34 cellular contexts compared by ENCODE assay signal in the genomic region with DNA sequence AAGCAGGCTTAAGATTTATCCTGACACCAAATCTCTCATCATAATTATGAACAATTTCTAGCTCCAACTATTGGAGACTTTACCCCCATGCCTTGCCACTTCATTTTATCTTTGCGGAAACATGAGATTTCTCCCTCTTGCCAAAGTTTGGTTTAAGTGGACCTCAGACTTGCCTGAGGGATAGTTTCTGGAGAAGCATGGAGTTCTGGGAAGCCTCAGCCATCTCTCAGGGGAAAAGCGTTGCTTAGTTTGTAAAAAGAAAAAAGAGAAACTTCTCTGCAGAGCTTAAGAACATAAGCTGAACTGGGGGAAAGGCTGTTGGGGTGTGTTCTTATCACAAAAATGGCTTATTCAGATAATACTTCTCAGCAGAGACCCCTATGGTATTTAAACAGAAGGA.
"Had no signal": no experiment of that assay in that cellular context is flagged by ENCODE, and none has a peak within 500 bp of the region (broad histone marks: within the 10 kb centered on the region; RNA-seq: fewer than 3 reads in every experiment).

No MANE protein-coding gene starts in this region.

- H3K4me1 Mint-ChIP-seq: activated CD4-positive, alpha-beta T cell treated with anti-CD3 and anti-CD28 coated beads for 36 hours; activated CD4-positive, alpha-beta T cell treated with anti-CD3 and anti-CD28 coated beads, Interleukin-2, amount 10 ng/mL, durations not matched to agents 7 days and 5 days; brain had no signal

- H3K27ac ChIP-seq: KMS-11, Peyer's patch, RWPE1 had no signal

- H3K36me3 ChIP-seq: Peyer's patch had no signal

- H3K9me3 ChIP-seq: Peyer's patch had no signal

- H3K4me2 ChIP-seq: KMS-11 had no signal

- ATAC-seq: activated CD4-positive, alpha-beta T cell treated with anti-CD3 and anti-CD28 coated beads for 36 hours; activated CD4-positive, CD25-positive, alpha-beta regulatory T cell treated with anti-CD3 and anti-CD28 coated beads, Interleukin-2, amount 50 U/mL, for 24 hours; activated naive CD4-positive, alpha-beta T cell treated with anti-CD3 and anti-CD28 coated beads, Interleukin-2, amount 50 U/mL, for 72 hours; activated T-cell treated with anti-CD3 and anti-CD28 coated beads, Interleukin-2, amount 50 U/mL, for 4 hours; PC-3; Right ventricle myocardium inferior; WTC11 had no signal

- H3K9ac ChIP-seq: KMS-11 had no signal

- DNase-seq: activated CD4-positive, alpha-beta memory T cell treated with anti-CD3 and anti-CD28 coated beads for 36 hours; activated CD4-positive, alpha-beta T cell treated with anti-CD3 and anti-CD28 coated beads for 36 hours; activated CD4-positive, alpha-beta T cell treated with anti-CD3 and anti-CD28 coated beads, Interleukin-2, amount 10 ng/mL, durations not matched to agents 7 days and 5 days; activated CD8-positive, alpha-beta memory T cell treated with anti-CD3 and anti-CD28 coated beads, Interleukin-2, amount 50 U/mL, for 4 hours; activated gamma-delta T cell treated with Interleukin-2 at 50 U/mL for 16 hours; activated naive CD4-positive, alpha-beta T cell treated with anti-CD3 and anti-CD28 coated beads for 36 hours; activated T-cell treated with anti-CD3 and anti-CD28 coated beads for 4 hours; activated T-cell treated with anti-CD3 and anti-CD28 coated beads, Interleukin-2, amount 50 U/mL, for 4 hours; anterior cingulate cortex; central memory CD4-positive, alpha-beta T cell; MM.1S; MV-4-11; NCI-H1092; NCI-H1436 treated with DMSO at 0.1 percent for 48 hours; NCI-H1694 treated with DMSO at 0.1 percent for 48 hours; NCI-H2029; NCI-H345; NCI-H526; NCI-H748 treated with DMSO at 0.1 percent for 48 hours; NK-92 treated with Interleukin-12 subunit alpha and Interleukin-12 subunit beta, amount 100 ng/mL, for 24 hours; PC-3; Peyer's patch; SIG-M5 had no signal

- H3K4me1 ChIP-seq: Peyer's patch had no signal

- H3K27ac Mint-ChIP-seq: activated CD4-positive, alpha-beta memory T cell treated with anti-CD3 and anti-CD28 coated beads for 36 hours; activated CD4-positive, alpha-beta T cell treated with anti-CD3 and anti-CD28 coated beads for 36 hours; activated CD4-positive, alpha-beta T cell treated with anti-CD3 and anti-CD28 coated beads, Interleukin-2, amount 10 ng/mL, durations not matched to agents 7 days and 5 days; activated naive CD4-positive, alpha-beta T cell treated with anti-CD3 and anti-CD28 coated beads for 36 hours; activated naive CD4-positive, alpha-beta T cell treated with anti-CD3 and anti-CD28 coated beads, Interleukin-2, amount 50 U/mL, for 72 hours; activated T-helper 1 cell treated with anti-CD3 and anti-CD28 coated beads, Interleukin-12 subunit alpha, Interleukin-12 subunit beta, Interleukin-2, Interleukin-4 antibody, amounts not matched to agents 30 ng/mL and 10 ng/mL and 1 ng/mL, durations not matched to agents 14 hours and 24 hours and 36 hours; T-helper 1 cell treated with Interleukin-12 subunit alpha and Interleukin-12 subunit beta and Interleukin-4 antibody, amounts not matched to agents 30 μg/mL and 1 μg/mL, for 36 hours; T-helper 2 cell treated with Interferon-gamma antibody and Interleukin-4, amounts not matched to agents 5 μg/mL and 100 μg/mL, for 36 hours; WTC11 had no signal

- H3K36me3 Mint-ChIP-seq: activated CD4-positive, alpha-beta memory T cell treated with anti-CD3 and anti-CD28 coated beads for 36 hours; brain; WTC11 had no signal

- H3K4me3 ChIP-seq: Peyer's patch had no signal

- H3K4me3 Mint-ChIP-seq: activated CD4-positive, alpha-beta memory T cell treated with anti-CD3 and anti-CD28 coated beads for 36 hours; activated CD4-positive, alpha-beta T cell treated with anti-CD3 and anti-CD28 coated beads for 36 hours; activated CD4-positive, alpha-beta T cell treated with anti-CD3 and anti-CD28 coated beads, Interleukin-2, amount 10 ng/mL, durations not matched to agents 7 days and 5 days; activated naive CD4-positive, alpha-beta T cell treated with anti-CD3 and anti-CD28 coated beads for 36 hours; activated T-cell treated with anti-CD3 and anti-CD28 coated beads, Interleukin-2, amount 50 U/mL, for 4 hours; activated T-helper 1 cell treated with anti-CD3 and anti-CD28 coated beads, Interleukin-12 subunit alpha, Interleukin-12 subunit beta, Interleukin-2, Interleukin-4 antibody, amounts not matched to agents 30 ng/mL and 10 ng/mL and 1 ng/mL, durations not matched to agents 14 hours and 24 hours and 36 hours; brain; T-helper 1 cell treated with Interleukin-12 subunit alpha and Interleukin-12 subunit beta and Interleukin-4 antibody, amounts not matched to agents 30 μg/mL and 1 μg/mL, for 36 hours; T-helper 2 cell treated with Interferon-gamma antibody and Interleukin-4, amounts not matched to agents 5 μg/mL and 100 μg/mL, for 36 hours; WTC11 had no signal

- H3K9me3 Mint-ChIP-seq: activated CD4-positive, alpha-beta T cell treated with anti-CD3 and anti-CD28 coated beads, Interleukin-2, amount 10 ng/mL, durations not matched to agents 7 days and 5 days; activated T-cell treated with anti-CD3 and anti-CD28 coated beads, Interleukin-2, amount 50 U/mL, for 4 hours; brain; T-helper 2 cell treated with Interferon-gamma antibody and Interleukin-4, amounts not matched to agents 5 μg/mL and 100 μg/mL, for 36 hours had no signal

- H3K27me3 ChIP-seq: Peyer's patch had no signal

- H3K27me3 Mint-ChIP-seq: activated CD4-positive, alpha-beta memory T cell treated with anti-CD3 and anti-CD28 coated beads for 36 hours; activated CD4-positive, alpha-beta T cell treated with anti-CD3 and anti-CD28 coated beads for 36 hours; activated CD4-positive, alpha-beta T cell treated with anti-CD3 and anti-CD28 coated beads, Interleukin-2, amount 10 ng/mL, durations not matched to agents 7 days and 5 days; brain had no signal

- FAIRE-seq: bronchial epithelial cell had no signal
